13 cellular contexts compared by ENCODE assay signal in genomic region chr2:105821428-105822125, GRCh38.
DNase-seq lines count a peak whose midpoint lies in the region; ATAC-seq and TF ChIP-seq lines count a peak whose summit lies in the region.
"Had no signal": no experiment of that assay in that cellular context is flagged by ENCODE, and none has a peak within 500 bp of the region (broad histone marks: within the 10 kb centered on the region; RNA-seq: fewer than 3 reads in every experiment).

No MANE protein-coding gene starts in this region.

- H3K36me3 Mint-ChIP-seq in Caco-2 (ENCODE audit: insufficient read depth, unreplicated experiment) (peaks cover 36% of the 10 kb centered on the region), naive B cell (peaks cover 30 to 46% of the 10 kb centered on the region in 2 donors)
- peaks cover 74% of the 10 kb centered on the region for H3K36me3 Mint-ChIP-seq in activated CD4-positive, alpha-beta memory T cell treated with anti-CD3 and anti-CD28 coated beads, Interleukin-2, amount 10 ng/mL, durations not matched to agents 7 days and 5 days (ENCODE audit: low read depth)

- peaks cover 28% of the 10 kb centered on the region for H3K4me1 ChIP-seq in Caco-2
- H3K4me1 ChIP-seq: SJSA1 had no signal

- 64 to 68% methylated on average over 12 of the region's 12 CpGs for WGBS in lower leg skin, 2 donors

- H3K27ac Mint-ChIP-seq in Caco-2 (ENCODE audit: unreplicated experiment), result peak overlapping the region; percentile 76
- H3K27ac Mint-ChIP-seq in activated CD4-positive, alpha-beta memory T cell treated with anti-CD3 and anti-CD28 coated beads, Interleukin-2, amount 10 ng/mL, durations not matched to agents 7 days and 5 days, result peak overlapping the region; percentile 54
- H3K27ac Mint-ChIP-seq in naive B cell, result peak overlapping the region; percentile 62 to 93 (median 88)

- H3K4me3 Mint-ChIP-seq in Caco-2 (ENCODE audit: unreplicated experiment) (no peak overlapping the region), naive B cell (peak overlapping the region in 4 of 8 donors; percentile 45 to 73 (median 48))
- no peak overlapping the region for H3K4me3 Mint-ChIP-seq in activated CD4-positive, alpha-beta memory T cell treated with anti-CD3 and anti-CD28 coated beads, Interleukin-2, amount 10 ng/mL, durations not matched to agents 7 days and 5 days

- intact Hi-C loops in Caco-2 (cut with micrococcal nuclease; ENCODE audit: unreplicated experiment) (loop anchor here (1.0 kb wide), 1 partner anchor 9 kb away; no protein-coding TSS in a partner anchor), lower leg skin (cut with DNase I; ENCODE audit: low total_unique reads) (no loop called here)

- peak; percentile 11 for ATAC-seq in HG03095 (IDR thresholded peaks at IDR 0.05; ENCODE audit: unreplicated experiment)
- no peak for ATAC-seq in naive B cell (ENCODE audit: low read depth in 2 of 2)
- no peak for ATAC-seq in GM18505 (IDR thresholded peaks at IDR 0.05; ENCODE audit: unreplicated experiment)

- DNase-seq in Caco-2 (no peak), naive B cell (no peak), lower leg skin (ENCODE audit: low spot score in 2 of 2) (no peak), putamen (ENCODE audit: low spot score) (no peak)
- no peak for DNase-seq in activated CD4-positive, alpha-beta memory T cell treated with anti-CD3 and anti-CD28 coated beads, Interleukin-2, amount 10 ng/mL, durations not matched to agents 7 days and 5 days
- no peak for DNase-seq in activated CD4-positive, CD25-positive, alpha-beta regulatory T cell treated with anti-CD3 and anti-CD28 coated beads, Interleukin-2, amount 50 U/mL, for 72 hours
- DNase-seq: activated CD4-positive, alpha-beta T cell treated with anti-CD3 and anti-CD28 coated beads, Interleukin-2, amount 50 U/mL, for 4 hours; body of pancreas; EL; mucosa of descending colon had no signal

- H3K27me3 Mint-ChIP-seq in Caco-2 (ENCODE audit: insufficient read depth, unreplicated experiment), result no peaks in the 10 kb centered on the region
- no peaks in the 10 kb centered on the region for H3K27me3 Mint-ChIP-seq in activated CD4-positive, alpha-beta memory T cell treated with anti-CD3 and anti-CD28 coated beads, Interleukin-2, amount 10 ng/mL, durations not matched to agents 7 days and 5 days
- no peaks in the 10 kb centered on the region for H3K27me3 Mint-ChIP-seq in naive B cell

- H3K4me1 Mint-ChIP-seq in Caco-2 (ENCODE audit: low read depth, unreplicated experiment), result peaks cover 27% of the 10 kb centered on the region
- peaks cover 69% of the 10 kb centered on the region for H3K4me1 Mint-ChIP-seq in activated CD4-positive, alpha-beta memory T cell treated with anti-CD3 and anti-CD28 coated beads, Interleukin-2, amount 10 ng/mL, durations not matched to agents 7 days and 5 days
- peaks cover 53 to 74% (median 63%) of the 10 kb centered on the region in 3 donors for H3K4me1 Mint-ChIP-seq in naive B cell

- H3K36me3 ChIP-seq in Caco-2 (ENCODE audit: control insufficient read depth, insufficient read depth, low read length), result peaks cover 7% of the 10 kb centered on the region

- H3K4me3 ChIP-seq in Caco-2 (ENCODE audit: low read depth, low read length) (no peak overlapping the region), lower leg skin (ENCODE audit: low read depth, poor library complexity, severe bottlenecking) (no peak overlapping the region)
- H3K4me3 ChIP-seq: body of pancreas, mucosa of descending colon, SJSA1 had no signal

- TF ChIP-seq CTCF in Caco-2 (IDR thresholded peaks at IDR 0.05; ENCODE audit: insufficient read depth in 1 of 2, low read depth in 1 of 2, low read length in 1 of 2, severe bottlenecking in 1 of 2, unreplicated experiment in 1 of 2), result no peak
- TF ChIP-seq CTCF in lower leg skin (IDR thresholded peaks at IDR 0.05), result no peak

- CTCF ChIA-PET in Caco-2 (lab: Charles Lee), result interaction anchor here (2.4 kb wide), 1 partner anchor 9 kb away, joined by 6 read pairs; no protein-coding TSS in a partner anchor
- CTCF ChIA-PET in activated CD4-positive, alpha-beta memory T cell treated with anti-CD3 and anti-CD28 coated beads, Interleukin-2, amount 10 ng/mL, durations not matched to agents 7 days and 5 days (lab: Charles Lee), result interaction anchor here (0.7 to 1.4 kb wide), 2 partner anchors 9 to 34 kb away, joined by 3 read pairs; no protein-coding TSS in a partner anchor

- TF ChIP-seq POLR2A in GM18505 (IDR thresholded peaks at IDR 0.05; ENCODE audit: borderline replicate concordance, extremely low read depth, insufficient read depth, insufficient read length), result no peak
- no peak for TF ChIP-seq POLR2A in lower leg skin (IDR thresholded peaks at IDR 0.05)

- POLR2A ChIA-PET in Caco-2 (lab: Charles Lee), result no interaction called here
- POLR2A ChIA-PET in activated CD4-positive, alpha-beta memory T cell treated with anti-CD3 and anti-CD28 coated beads, Interleukin-2, amount 10 ng/mL, durations not matched to agents 7 days and 5 days (lab: Charles Lee), result interaction anchor here (0.9 to 1.9 kb wide), 3 partner anchors 10 to 41 kb away, joined by 3 to 7 read pairs (median 4); no protein-coding TSS in a partner anchor

- no peaks in the 10 kb centered on the region for H3K9me3 Mint-ChIP-seq in Caco-2 (ENCODE audit: unreplicated experiment)
- H3K9me3 Mint-ChIP-seq in activated CD4-positive, alpha-beta memory T cell treated with anti-CD3 and anti-CD28 coated beads, Interleukin-2, amount 10 ng/mL, durations not matched to agents 7 days and 5 days, result peaks cover 3% of the 10 kb centered on the region
- H3K9me3 Mint-ChIP-seq in naive B cell, result peaks cover 3 to 9% (median 7%) of the 10 kb centered on the region in 7 donors

- H3K27me3 ChIP-seq in Caco-2 (replicated peaks; ENCODE audit: control insufficient read depth, insufficient read depth, low read length), result no peaks in the 10 kb centered on the region
- H3K27me3 ChIP-seq: body of pancreas, SJSA1 had no signal

- no peaks in the 10 kb centered on the region for H3K9me3 ChIP-seq in Caco-2
- H3K9me3 ChIP-seq: body of pancreas, mucosa of descending colon, SJSA1 had no signal

- BruUV-seq in Caco-2 (replicated peaks; lab: Mats Ljungman, UMichigan), result no TSS peak
